In genomic region chr14:95192306-95192705, GRCh38 we compare ENCODE assay signal across 18 cellular contexts. TPM values are rescaled to one million over a fixed set of nuclear protein-coding genes. Genes with fewer than 3 reads are reported as not detected.
DNase-seq lines count a peak whose midpoint lies in the region; ATAC-seq, FAIRE-seq and TF ChIP-seq lines count a peak whose summit lies in the region.
"Had no signal": no experiment of that assay in that cellular context is flagged by ENCODE, and none has a peak within 500 bp of the region (broad histone marks: within the 10 kb centered on the region; RNA-seq: fewer than 3 reads in every experiment).

No MANE protein-coding gene starts in this region.

- no peak overlapping the region for H3K4me3 Mint-ChIP-seq in H9
- H3K4me3 Mint-ChIP-seq: B cell; CD4-positive, alpha-beta T cell; HFFc6 had no signal

- H3K14ac ChIP-seq in H9 (ENCODE audit: insufficient read depth, low read length), result no peak overlapping the region

- no peak for DNase-seq in H9
- peak; percentile 76 for DNase-seq in NCI-H82 treated with DMSO at 0.1 percent for 48 hours (lab: John Stamatoyannopoulos, UW; ENCODE audit: unreplicated experiment)
- peak; percentile 4 for DNase-seq in coronary artery (ENCODE audit: low spot score)
- no peak for DNase-seq in GM19239 (ENCODE audit: insufficient read length, low spot score)
- DNase-seq in left colon, result no peak
- DNase-seq: C1 segment of cervical spinal cord; Calu3; CD4-positive, alpha-beta T cell; DMS53; GF-D8; HCEC 1CT; HFFc6 had no signal

- H3K4me1 ChIP-seq in H9 (ENCODE audit: insufficient read depth, low read length), result peaks cover 2% of the 10 kb centered on the region; the same call in 1 of the 2 replicates

- H3K27me3 Mint-ChIP-seq in H9 (ENCODE audit: low read depth), result no peaks in the 10 kb centered on the region; the same call in none of the 2 replicates
- H3K27me3 Mint-ChIP-seq: B cell had no signal

- H3K9me3 Mint-ChIP-seq in H9, result peaks cover 10 to 13% of the 10 kb centered on the region in 2 experiments; a peak in 4 of 5 replicates
- H3K9me3 Mint-ChIP-seq: CD4-positive, alpha-beta T cell had no signal

- no peak overlapping the region for H3K4ac ChIP-seq in H9 (ENCODE audit: low read depth, low read length)

- peak overlapping the region in 2 of 3 experiments; percentile 35 to 69; a peak in 1 of 7 replicates for H3K27ac Mint-ChIP-seq in H9
- H3K27ac Mint-ChIP-seq: B cell; CD4-positive, alpha-beta T cell; HFFc6 had no signal

- H2BK5ac ChIP-seq in H9 (ENCODE audit: insufficient read length, low read length), result no peak overlapping the region

- no peak overlapping the region for H3K9ac ChIP-seq in H9 (ENCODE audit: extremely low read depth, insufficient read length, low read length)

- H4K20me1 ChIP-seq in H9 (ENCODE audit: control insufficient read depth, insufficient read depth, insufficient read length), result no peaks in the 10 kb centered on the region

- H3K18ac ChIP-seq in H9 (ENCODE audit: insufficient read length, low read depth, low read length), result no peak overlapping the region

- no peak overlapping the region for H4K8ac ChIP-seq in H9 (replicated peaks; ENCODE audit: insufficient read length, low read depth, low read length)

- no peak overlapping the region for H2BK120ac ChIP-seq in H9 (ENCODE audit: low read depth, low read length, poor library complexity, severe bottlenecking)

- no peaks in the 10 kb centered on the region for H3K79me2 ChIP-seq in H9 (ENCODE audit: insufficient read depth, low read length)

- no peak overlapping the region for H3K4me2 ChIP-seq in H9 (ENCODE audit: insufficient read depth, insufficient read length, low read length)

- H3K27ac ChIP-seq in H9 (ENCODE audit: insufficient read length, low read depth, low read length) (no peak overlapping the region), coronary artery (no peak overlapping the region)

- peaks cover 4 to 13% (median 5%) of the 10 kb centered on the region in 3 experiments; a peak in 5 of 7 replicates for H3K36me3 Mint-ChIP-seq in H9 (ENCODE audit: insufficient read depth in 1 of 3, low read depth in 3 of 3)

- no CpG with 5 or more reads among the region's 6 CpGs for WGBS in H9 (ENCODE audit: extremely low coverage, insufficient read length, low lambda C conversion rate)

- no peaks in the 10 kb centered on the region for H3K79me1 ChIP-seq in H9 (ENCODE audit: insufficient read depth, low read depth, low read length, poor library complexity, severe bottlenecking)

- H3K56ac ChIP-seq in H9 (ENCODE audit: insufficient read length, low read depth, low read length), result no peak overlapping the region

- H2BK15ac ChIP-seq in H9 (ENCODE audit: low read depth, low read length), result no peak overlapping the region

- intact Hi-C loops in left colon (cut with DNase I, micrococcal nuclease), result no loop called here

- H2AK5ac ChIP-seq in H9 (ENCODE audit: insufficient read length, low read length), result no peak overlapping the region

- H3K4me1 Mint-ChIP-seq in H9, result peaks cover 16 to 28% of the 10 kb centered on the region in 2 experiments

- no peak overlapping the region for H4K5ac ChIP-seq in H9 (ENCODE audit: insufficient read length, low read depth, low read length)

- no peaks in the 10 kb centered on the region for H3K27me3 ChIP-seq in H9 (ENCODE audit: insufficient read depth, low read length)

- no peak overlapping the region for H3T11ph ChIP-seq in H9 (ENCODE audit: low read length)

- ATAC-seq in HG02885 (IDR thresholded peaks at IDR 0.05; ENCODE audit: poor library complexity, unreplicated experiment) (no peak), GM21717 (IDR thresholded peaks at IDR 0.05; ENCODE audit: unreplicated experiment) (no peak), left colon (no peak)
- ATAC-seq: K562 had no signal

- no peaks in the 10 kb centered on the region for H3K9me3 ChIP-seq in H9 (ENCODE audit: control insufficient read depth, low read depth, low read length)

- no peak overlapping the region for H2BK12ac ChIP-seq in H9 (ENCODE audit: insufficient read length, low read depth, low read length)

- H3K23ac ChIP-seq in H9 (ENCODE audit: insufficient read length, low read depth, low read length), result no peak overlapping the region

- H2BK20ac ChIP-seq in H9 (ENCODE audit: low read depth, low read length, poor library complexity, severe bottlenecking), result no peak overlapping the region

- no peaks in the 10 kb centered on the region for H3K23me2 ChIP-seq in H9 (ENCODE audit: insufficient read length, low read depth, low read length, poor library complexity, severe bottlenecking)

- no peak for FAIRE-seq in GM19239 (lab: Jason Lieb, UNC)
- FAIRE-seq: A204.1, H1, K562 had no signal

- TF ChIP-seq CTCF in H9 (conservative IDR thresholded peaks at IDR 0.05) (no peak), coronary artery (IDR thresholded peaks at IDR 0.05) (no peak)

- H2AFZ ChIP-seq in H9 (ENCODE audit: low read length), result no peak overlapping the region

- no peak overlapping the region for H3K4me3 ChIP-seq in coronary artery
- H3K4me3 ChIP-seq: K562 had no signal

- no peak overlapping the region for H4K91ac ChIP-seq in H9 (ENCODE audit: insufficient read length, low read depth, low read length)

RNA-seq across cellular contexts. Expression of gene DICER1, which starts 35.0 kb away (rescaled TPM):
- total RNA-seq in H9 (2021), result 57.0 and 59.4 TPM in 2 replicates
- total RNA-seq in left colon, result 10 to 100 TPM; 49.0 to 77.3 TPM

Comparison
In these comparisons a context has a peak if more than half of its experiments do, and no peak if none do; other contexts are left out.
1. DNase-seq: peak in NCI-H82 treated with DMSO at 0.1 percent for 48 hours (single experiment) and coronary artery (single experiment); none in H9 (single experiment), GM19239 (single experiment) and left colon (0 of 2).